ENCODE assay signal across 12 cellular contexts in the genomic region with DNA sequence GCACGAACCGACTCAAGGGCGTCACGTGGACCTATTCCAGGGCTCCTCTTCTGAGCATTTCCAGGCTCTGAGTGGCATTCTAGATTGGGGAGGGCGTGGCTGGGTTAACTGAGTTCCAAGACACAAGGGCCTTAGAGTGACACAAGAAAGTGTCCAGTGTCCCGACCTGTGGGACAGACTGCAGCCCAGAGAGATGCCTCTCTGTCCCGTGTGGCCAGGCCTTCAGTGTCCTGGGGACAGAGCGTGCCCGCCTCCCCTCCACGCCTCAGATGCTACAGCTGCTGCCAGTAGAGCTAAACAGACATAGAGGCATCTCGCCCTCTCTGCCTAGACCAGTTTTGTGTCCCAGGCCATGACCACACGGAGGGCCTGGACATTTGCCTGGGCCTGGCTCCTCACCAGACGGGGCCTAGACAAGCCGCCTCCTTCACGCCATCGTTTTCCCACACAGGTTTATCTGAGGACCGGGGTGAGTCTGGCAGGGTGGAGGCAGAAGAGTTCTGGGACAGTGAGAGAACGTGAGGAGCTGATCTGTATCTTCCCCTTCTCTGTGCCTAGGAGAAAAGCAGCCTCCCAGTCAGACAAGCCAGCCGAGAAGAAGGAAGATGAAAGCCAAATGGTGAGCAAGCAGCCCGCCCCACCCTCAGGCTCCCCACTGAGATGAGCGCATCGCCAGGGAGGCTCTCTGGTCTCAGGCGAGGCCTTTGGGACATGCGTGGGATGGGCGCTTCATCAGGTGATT. TPM values are rescaled to one million over a fixed set of nuclear protein-coding genes. Genes with fewer than 3 reads are reported as not detected.
DNase-seq lines count a peak whose midpoint lies in the region; ATAC-seq and TF ChIP-seq lines count a peak whose summit lies in the region.
"Had no signal": no experiment of that assay in that cellular context is flagged by ENCODE, and none has a peak within 500 bp of the region (broad histone marks: within the 10 kb centered on the region; RNA-seq: fewer than 3 reads in every experiment).

No MANE protein-coding gene starts in this region.

- CTCF ChIA-PET in CD8-positive, alpha-beta memory T cell (lab: Charles Lee): interaction anchor here (1.5 kb wide), 1 partner anchor 12 kb away, joined by 6 read pairs; no protein-coding TSS in a partner anchor
- CTCF ChIA-PET in RWPE1 (lab: Yijun Ruan, JAX): interaction anchor here (0.6 to 1.0 kb wide), 4 partner anchors 23 to 147 kb away, joined by 3 read pairs; no protein-coding TSS in a partner anchor

- H3K27ac Mint-ChIP-seq in CD8-positive, alpha-beta memory T cell: peak overlapping the region in 6 of 8 donors; percentile 39 to 69 (median 57)
- H3K27ac Mint-ChIP-seq: activated CD8-positive, alpha-beta memory T cell treated with anti-CD3 and anti-CD28 coated beads, Interleukin-2, amount 10 ng/mL, durations not matched to agents 7 days and 5 days had no signal

- no peak overlapping the region for H3K27ac ChIP-seq in CD8-positive, alpha-beta memory T cell (ENCODE audit: low read depth, low read length)
- H3K27ac ChIP-seq in RWPE1: peak overlapping the region; percentile 6
- peak overlapping the region; percentile 39 to 50 for H3K27ac ChIP-seq in prostate gland

- no peaks in the 10 kb centered on the region for H3K4me1 ChIP-seq in CD8-positive, alpha-beta memory T cell (ENCODE audit: insufficient read depth, low read length)
- H3K4me1 ChIP-seq in prostate gland (replicated peaks): no peaks in the 10 kb centered on the region

- in situ Hi-C loops in GM13976 (cut with MboI; ENCODE audit: low sequenced_read_pairs, unreplicated experiment): no loop called here

- H3K4me1 Mint-ChIP-seq in CD8-positive, alpha-beta memory T cell: peaks cover 0 to 5% (median 0%) of the 10 kb centered on the region in 3 donors
- H3K4me1 Mint-ChIP-seq: activated CD8-positive, alpha-beta memory T cell treated with anti-CD3 and anti-CD28 coated beads, Interleukin-2, amount 10 ng/mL, durations not matched to agents 7 days and 5 days had no signal

- no peaks in the 10 kb centered on the region for H3K9me3 Mint-ChIP-seq in CD8-positive, alpha-beta memory T cell

- no peak for TF ChIP-seq POLR2A in prostate gland (IDR thresholded peaks at IDR 0.05)

- H3K36me3 ChIP-seq in CD8-positive, alpha-beta memory T cell (ENCODE audit: insufficient read depth, low read length): peaks cover 96% of the 10 kb centered on the region
- H3K36me3 ChIP-seq in prostate gland: no peaks in the 10 kb centered on the region

- H3K27me3 Mint-ChIP-seq in CD8-positive, alpha-beta memory T cell: peaks cover 0 to 2% of the 10 kb centered on the region in 2 donors
- H3K27me3 Mint-ChIP-seq: activated CD8-positive, alpha-beta memory T cell treated with anti-CD3 and anti-CD28 coated beads, Interleukin-2, amount 10 ng/mL, durations not matched to agents 7 days and 5 days had no signal

- H3K4me3 Mint-ChIP-seq in CD8-positive, alpha-beta memory T cell: no peak overlapping the region
- H3K4me3 Mint-ChIP-seq: activated CD8-positive, alpha-beta memory T cell treated with anti-CD3 and anti-CD28 coated beads, Interleukin-2, amount 10 ng/mL, durations not matched to agents 7 days and 5 days had no signal

- H3K27me3 ChIP-seq in CD8-positive, alpha-beta memory T cell (ENCODE audit: insufficient read depth, low read length, poor library complexity, severe bottlenecking): no peaks in the 10 kb centered on the region
- no peaks in the 10 kb centered on the region for H3K27me3 ChIP-seq in prostate gland (replicated peaks; ENCODE audit: insufficient read depth)
- H3K27me3 ChIP-seq: tibial nerve had no signal

- ATAC-seq in esophagus mucosa (peak; percentile 68), GM19328 (IDR thresholded peaks at IDR 0.05; ENCODE audit: unreplicated experiment) (no peak)
- ATAC-seq: activated CD8-positive, alpha-beta memory T cell treated with anti-CD3 and anti-CD28 coated beads, Interleukin-2, amount 10 ng/mL, durations not matched to agents 7 days and 5 days had no signal

- no peak for DNase-seq in CD8-positive, alpha-beta memory T cell
- DNase-seq in RWPE1 (ENCODE audit: low spot score) (no peak), prostate gland (ENCODE audit: low spot score) (no peak), GM13976 (ENCODE audit: low spot score) (no peak), SHP77 treated with DMSO at 0.1 percent for 48 hours (lab: John Stamatoyannopoulos, UW) (no peak), epidermal melanocyte (ENCODE audit: insufficient read length, low spot score) (no peak)
- DNase-seq: activated CD8-positive, alpha-beta memory T cell treated with anti-CD3 and anti-CD28 coated beads, Interleukin-2, amount 10 ng/mL, durations not matched to agents 7 days and 5 days; NCI-H1694 treated with DMSO at 0.1 percent for 48 hours; T-helper 1 cell had no signal

- peaks cover 0 to 98% (median 22%) of the 10 kb centered on the region in 3 donors for H3K36me3 Mint-ChIP-seq in CD8-positive, alpha-beta memory T cell

- intact Hi-C loops in prostate gland (cut with DNase I): no loop called here

- 54% methylated on average over 25 of the region's 25 CpGs for WGBS in prostate gland

- no peaks in the 10 kb centered on the region for H3K9me3 ChIP-seq in CD8-positive, alpha-beta memory T cell (ENCODE audit: low read length)
- no peaks in the 10 kb centered on the region for H3K9me3 ChIP-seq in prostate gland
- H3K9me3 ChIP-seq: tibial nerve had no signal

- POLR2A ChIA-PET in CD8-positive, alpha-beta memory T cell (lab: Charles Lee): no interaction called here
- POLR2A ChIA-PET in RWPE1 (lab: Yijun Ruan, JAX; ENCODE audit: low non-redundant PET): no interaction called here

- TF ChIP-seq CTCF in RWPE1 (conservative IDR thresholded peaks at IDR 0.05; ENCODE audit: low read depth): no peak
- TF ChIP-seq CTCF in prostate gland (IDR thresholded peaks at IDR 0.05): no peak
- no peak for TF ChIP-seq CTCF in GM13976 (IDR thresholded peaks at IDR 0.05; ENCODE audit: borderline replicate concordance, control extremely low read depth, extremely low read depth, insufficient read depth, missing control alignments)

- H3K4me3 ChIP-seq in CD8-positive, alpha-beta memory T cell (ENCODE audit: low read length): no peak overlapping the region
- H3K4me3 ChIP-seq in prostate gland: no peak overlapping the region
- H3K4me3 ChIP-seq: tibial nerve had no signal

RNA-seq across cellular contexts. Expression of a gene that starts 27.1 kb away (rescaled TPM):
- under 1 TPM; 0.35 to 0.42 TPM for total RNA-seq in CD8-positive, alpha-beta memory T cell
- polyA plus RNA-seq in CD8-positive, alpha-beta memory T cell: 0.72 TPM
- total RNA-seq in esophagus mucosa (51.5 TPM), prostate gland (1 to 10 TPM; 2.8 to 8.3 TPM)
- total RNA-seq: activated CD8-positive, alpha-beta memory T cell treated with anti-CD3 and anti-CD28 coated beads, Interleukin-2, amount 10 ng/mL, durations not matched to agents 7 days and 5 days had no signal
